ENCODE assay signal across 20 cellular contexts in genomic region chr7:55518836-55519235, GRCh38. TPM values are rescaled to one million over a fixed set of nuclear protein-coding genes. Genes with fewer than 3 reads are reported as not detected.
A peak's percentile ranks its signal among the peaks of the same experiment; 100 is the strongest.
DNase-seq lines count a peak whose midpoint lies in the region; ATAC-seq and TF ChIP-seq lines count a peak whose summit lies in the region.
"Had no signal": no experiment of that assay in that cellular context is flagged by ENCODE, and none has a peak within 500 bp of the region (broad histone marks: within the 10 kb centered on the region; RNA-seq: fewer than 3 reads in every experiment).

No MANE protein-coding gene starts in this region.

- H3K9me3 Mint-ChIP-seq in activated CD4-positive, alpha-beta T cell treated with anti-CD3 and anti-CD28 coated beads, Interleukin-2, amount 10 ng/mL, durations not matched to agents 24 days and 14 days = no peaks in the 10 kb centered on the region
- no peaks in the 10 kb centered on the region for H3K9me3 Mint-ChIP-seq in central memory CD8-positive, alpha-beta T cell
- H3K9me3 Mint-ChIP-seq in stimulated activated naive B cell treated with anti-CD40 and anti-IgM and Interleukin-4, amounts not matched to agents 10 μg/mL and 1 μg/mL and 100 μg/mL, for 72 hours = no peaks in the 10 kb centered on the region

- TF ChIP-seq CTCF in OCI-LY3 (IDR thresholded peaks at IDR 0.05; ENCODE audit: low read depth, low read length) = no peak

- H4K20me1 ChIP-seq in OCI-LY3 (ENCODE audit: insufficient read depth, low read length) = no peaks in the 10 kb centered on the region
- H4K20me1 ChIP-seq in Karpas-422 (ENCODE audit: insufficient read depth, low read depth, low read length) = peaks cover 22% of the 10 kb centered on the region; the same call in 1 of the 2 replicates

- H2AFZ ChIP-seq in OCI-LY3 (ENCODE audit: low read depth, low read length) = no peak overlapping the region
- H2AFZ ChIP-seq in Karpas-422 (ENCODE audit: low read length) = no peak overlapping the region
- H2AFZ ChIP-seq: GM23248 had no signal

- peak overlapping the region; percentile 39 for H3K27ac Mint-ChIP-seq in activated CD4-positive, alpha-beta T cell treated with anti-CD3 and anti-CD28 coated beads, Interleukin-2, amount 10 ng/mL, durations not matched to agents 24 days and 14 days
- peak overlapping the region; percentile 0 for H3K27ac Mint-ChIP-seq in central memory CD8-positive, alpha-beta T cell (ENCODE audit: low read depth)
- H3K27ac Mint-ChIP-seq in stimulated activated naive B cell treated with anti-CD40 and anti-IgM and Interleukin-4, amounts not matched to agents 10 μg/mL and 1 μg/mL and 100 μg/mL, for 72 hours = peak overlapping the region; percentile 10

- ATAC-seq in central memory CD8-positive, alpha-beta T cell (replicated peaks; ENCODE audit: extremely low read depth, poor library complexity, severe bottlenecking) = no peak
- ATAC-seq in stimulated activated naive B cell treated with anti-CD40 and anti-IgM and Interleukin-4, amounts not matched to agents 10 μg/mL and 1 μg/mL and 100 μg/mL, for 72 hours (replicated peaks) = no peak
- ATAC-seq: K562, Panc1, SK-N-SH treated with all-trans-retinoic acid at 6 μM for 48 hours had no signal

- no peaks in the 10 kb centered on the region for H3K27me3 ChIP-seq in OCI-LY3 (ENCODE audit: low read depth, low read length)
- no peaks in the 10 kb centered on the region for H3K27me3 ChIP-seq in Karpas-422 (ENCODE audit: low read length)

- H3K4me2 ChIP-seq in OCI-LY3 (ENCODE audit: low read length) (peak overlapping the region; percentile 69), Karpas-422 (ENCODE audit: low read depth, low read length, poor library complexity, severe bottlenecking) (no peak overlapping the region)

- H3K9me2 ChIP-seq in Karpas-422 (replicated peaks; ENCODE audit: insufficient read depth, low read length) = no peaks in the 10 kb centered on the region

- intact Hi-C loops in activated CD4-positive, alpha-beta T cell treated with anti-CD3 and anti-CD28 coated beads, Interleukin-2, amount 10 ng/mL, durations not matched to agents 24 days and 14 days (cut with micrococcal nuclease) = loop anchor here (5.0 kb wide), 2 partner anchors 87 to 212 kb away; no protein-coding TSS in a partner anchor

- H3K79me2 ChIP-seq in OCI-LY3 (ENCODE audit: low read length) = peaks cover 95% of the 10 kb centered on the region
- H3K79me2 ChIP-seq in Karpas-422 (ENCODE audit: low read length) = no peaks in the 10 kb centered on the region

- H3K4me1 Mint-ChIP-seq in activated CD4-positive, alpha-beta T cell treated with anti-CD3 and anti-CD28 coated beads, Interleukin-2, amount 10 ng/mL, durations not matched to agents 24 days and 14 days = peaks cover 51% of the 10 kb centered on the region
- H3K4me1 Mint-ChIP-seq in central memory CD8-positive, alpha-beta T cell = peaks cover 78% of the 10 kb centered on the region
- peaks cover 63 to 92% of the 10 kb centered on the region in 2 donors for H3K4me1 Mint-ChIP-seq in stimulated activated naive B cell treated with anti-CD40 and anti-IgM and Interleukin-4, amounts not matched to agents 10 μg/mL and 1 μg/mL and 100 μg/mL, for 72 hours
- H3K4me1 Mint-ChIP-seq: CD14-positive monocyte had no signal

- peaks cover 35% of the 10 kb centered on the region for H3K36me3 ChIP-seq in OCI-LY3 (replicated peaks; ENCODE audit: low read depth, low read length)
- H3K36me3 ChIP-seq in Karpas-422 (ENCODE audit: insufficient read depth, low read length) = no peaks in the 10 kb centered on the region

- H3K9me3 ChIP-seq in OCI-LY3 (ENCODE audit: insufficient read depth, low read length) = no peaks in the 10 kb centered on the region
- no peaks in the 10 kb centered on the region for H3K9me3 ChIP-seq in Karpas-422 (ENCODE audit: low read length)
- H3K9me3 ChIP-seq: Caco-2 had no signal

- H3K9ac ChIP-seq in OCI-LY3 (ENCODE audit: low read length) (peak overlapping the region; percentile 84), Karpas-422 (ENCODE audit: low read length) (no peak overlapping the region)
- H3K9ac ChIP-seq: GM23248 had no signal

- peak overlapping the region; percentile 32 for H3K4me3 ChIP-seq in OCI-LY3 (ENCODE audit: low read length)
- no peak overlapping the region for H3K4me3 ChIP-seq in Karpas-422 (ENCODE audit: low read length)
- H3K4me3 ChIP-seq: GM23248, K562 had no signal

- H3K27ac ChIP-seq in OCI-LY3 (ENCODE audit: low read length) = peak overlapping the region; percentile 97
- no peak overlapping the region for H3K27ac ChIP-seq in Karpas-422 (ENCODE audit: low read length)
- H3K27ac ChIP-seq: GM23248 had no signal

- no peaks in the 10 kb centered on the region for H3K27me3 Mint-ChIP-seq in activated CD4-positive, alpha-beta T cell treated with anti-CD3 and anti-CD28 coated beads, Interleukin-2, amount 10 ng/mL, durations not matched to agents 24 days and 14 days
- H3K27me3 Mint-ChIP-seq in central memory CD8-positive, alpha-beta T cell = no peaks in the 10 kb centered on the region
- no peaks in the 10 kb centered on the region for H3K27me3 Mint-ChIP-seq in stimulated activated naive B cell treated with anti-CD40 and anti-IgM and Interleukin-4, amounts not matched to agents 10 μg/mL and 1 μg/mL and 100 μg/mL, for 72 hours

- H3K4me3 Mint-ChIP-seq in activated CD4-positive, alpha-beta T cell treated with anti-CD3 and anti-CD28 coated beads, Interleukin-2, amount 10 ng/mL, durations not matched to agents 24 days and 14 days = no peak overlapping the region
- H3K4me3 Mint-ChIP-seq in central memory CD8-positive, alpha-beta T cell = no peak overlapping the region
- H3K4me3 Mint-ChIP-seq in stimulated activated naive B cell treated with anti-CD40 and anti-IgM and Interleukin-4, amounts not matched to agents 10 μg/mL and 1 μg/mL and 100 μg/mL, for 72 hours = no peak overlapping the region
- H3K4me3 Mint-ChIP-seq: CD14-positive monocyte had no signal

- H3K36me3 Mint-ChIP-seq in activated CD4-positive, alpha-beta T cell treated with anti-CD3 and anti-CD28 coated beads, Interleukin-2, amount 10 ng/mL, durations not matched to agents 24 days and 14 days (ENCODE audit: low read depth) = peaks cover 44% of the 10 kb centered on the region
- H3K36me3 Mint-ChIP-seq in central memory CD8-positive, alpha-beta T cell (ENCODE audit: insufficient read depth) = peaks cover 25% of the 10 kb centered on the region
- H3K36me3 Mint-ChIP-seq in stimulated activated naive B cell treated with anti-CD40 and anti-IgM and Interleukin-4, amounts not matched to agents 10 μg/mL and 1 μg/mL and 100 μg/mL, for 72 hours = peaks cover 57 to 66% of the 10 kb centered on the region in 2 donors

- no peak for DNase-seq in activated CD4-positive, alpha-beta T cell treated with anti-CD3 and anti-CD28 coated beads, Interleukin-2, amount 10 ng/mL, durations not matched to agents 24 days and 14 days
- no peak for DNase-seq in activated CD4-positive, alpha-beta T cell treated with anti-CD3 and anti-CD28 coated beads for 4 hours
- no peak for DNase-seq in central memory CD8-positive, alpha-beta T cell (ENCODE audit: low spot score in 2 of 2)
- no peak for DNase-seq in stimulated activated naive B cell treated with anti-CD40 and anti-IgM and Interleukin-4, amounts not matched to agents 10 μg/mL and 1 μg/mL and 100 μg/mL, for 72 hours
- DNase-seq in activated gamma-delta T cell (lab: John Stamatoyannopoulos, UW) (no peak), Karpas-422 (no peak), AG20443 (ENCODE audit: low spot score) (no peak)
- DNase-seq: Caco-2, DMS53, GM23248, NCI-H1105, NCI-H1694 treated with DMSO at 0.1 percent for 48 hours, NCI-H345, NCI-H69, Right ventricle myocardium superior had no signal

- peaks cover 96% of the 10 kb centered on the region for H3K4me1 ChIP-seq in OCI-LY3 (ENCODE audit: low read length)
- 0 out of 2 replicates have a peak, but pooled peaks cover 4% of the 10 kb centered on the region for H3K4me1 ChIP-seq in Karpas-422 (ENCODE audit: low read length)
- H3K4me1 ChIP-seq: Caco-2 had no signal

RNA-seq across cellular contexts. Expression of gene VOPP1, which starts 53.5 kb away (rescaled TPM):
- total RNA-seq in activated CD4-positive, alpha-beta T cell treated with anti-CD3 and anti-CD28 coated beads, Interleukin-2, amount 10 ng/mL, durations not matched to agents 24 days and 14 days = 87.4 and 90.6 TPM in 2 replicates
- total RNA-seq in Karpas-422 (2014; rRNA removed; shearing (Covaris generic); ENCODE audit: low replicate concordance) = 14.7 and 21.6 TPM in 2 replicates
